1 cellular context compared by ENCODE assay signal in the genomic region with DNA sequence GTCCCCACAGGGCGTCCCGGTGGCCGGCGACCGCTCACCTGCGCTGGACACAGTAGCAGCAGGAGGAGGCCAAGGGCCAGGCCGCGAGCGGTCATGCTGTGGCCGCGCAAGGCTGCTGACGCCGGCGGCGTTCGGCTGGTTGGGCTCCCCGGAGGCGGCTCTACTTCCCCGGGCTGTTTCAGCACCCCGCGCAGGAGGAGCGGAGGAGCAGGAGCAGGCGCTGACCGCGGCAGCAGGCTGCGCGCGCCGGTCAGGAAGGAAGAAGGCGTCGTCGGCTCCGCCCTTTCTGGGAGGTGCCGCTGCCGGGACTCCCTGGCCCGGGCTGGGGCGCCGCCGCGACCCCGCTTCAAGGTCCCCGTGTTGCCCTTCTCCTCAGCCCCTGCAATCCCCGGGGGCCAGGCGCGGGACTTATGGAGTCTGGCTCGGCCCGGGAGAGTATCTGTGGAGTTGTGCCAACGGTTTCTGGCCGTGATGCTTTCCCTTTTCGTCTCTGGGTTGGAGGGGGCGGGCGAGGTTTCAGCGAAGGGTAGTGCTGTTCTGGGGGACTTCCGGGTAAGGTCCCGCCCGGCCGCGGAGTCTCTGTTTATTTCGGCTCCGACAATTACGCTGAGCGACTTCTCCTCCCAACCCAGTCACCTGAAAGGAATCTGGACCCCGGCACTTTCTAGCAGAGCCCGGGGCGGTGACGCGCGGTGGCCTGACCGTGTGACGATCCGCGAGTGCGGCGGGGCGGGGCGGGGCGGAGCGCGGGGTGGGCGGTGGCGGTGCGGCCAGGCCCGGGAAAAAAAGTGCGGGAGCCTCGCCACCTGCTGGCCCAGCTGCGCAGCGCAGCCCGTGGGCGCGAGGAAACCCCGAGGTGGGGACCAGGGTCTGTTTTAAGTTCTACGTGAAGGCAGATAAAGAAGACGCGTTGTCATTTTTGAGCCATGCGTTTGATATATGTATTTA.
A peak's percentile ranks its signal among the peaks of the same experiment; 100 is the strongest.
TF ChIP-seq lines count a peak whose summit lies in the region.

A gene (minus strand): TSS at position 258 of the 948 bp plus-strand sequence. CDS start 163 bp downstream, at position 95.

TF ChIP-seq in HepG2, 621 proteins besides CTCF, POLR2A, EP300 and RAD21 (continued from another document and continues in another):
- no peak; the same call in 1 of the 2 replicates for TF ChIP-seq GATA4 (IDR thresholded peaks at IDR 0.05; ENCODE audit: borderline replicate concordance, low read depth)
- TF ChIP-seq, protein P1, sequence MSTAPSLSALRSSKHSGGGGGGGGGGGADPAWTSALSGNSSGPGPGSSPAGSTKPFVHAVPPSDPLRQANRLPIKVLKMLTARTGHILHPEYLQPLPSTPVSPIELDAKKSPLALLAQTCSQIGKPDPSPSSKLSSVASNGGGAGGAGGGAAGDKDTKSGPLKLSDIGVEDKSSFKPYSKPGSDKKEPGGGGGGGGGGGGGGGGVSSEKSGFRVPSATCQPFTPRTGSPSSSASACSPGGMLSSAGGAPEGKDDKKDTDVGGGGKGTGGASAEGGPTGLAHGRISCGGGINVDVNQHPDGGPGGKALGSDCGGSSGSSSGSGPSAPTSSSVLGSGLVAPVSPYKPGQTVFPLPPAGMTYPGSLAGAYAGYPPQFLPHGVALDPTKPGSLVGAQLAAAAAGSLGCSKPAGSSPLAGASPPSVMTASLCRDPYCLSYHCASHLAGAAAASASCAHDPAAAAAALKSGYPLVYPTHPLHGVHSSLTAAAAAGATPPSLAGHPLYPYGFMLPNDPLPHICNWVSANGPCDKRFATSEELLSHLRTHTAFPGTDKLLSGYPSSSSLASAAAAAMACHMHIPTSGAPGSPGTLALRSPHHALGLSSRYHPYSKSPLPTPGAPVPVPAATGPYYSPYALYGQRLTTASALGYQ (CRISPR knock-in tag; IDR thresholded peaks at IDR 0.05) = 0 out of 2 replicates have a peak, but pooled peaks have one; percentile 6
- TF ChIP-seq BORCS8-MEF2B (CRISPR knock-in tag; IDR thresholded peaks at IDR 0.05) = no peak
- TF ChIP-seq, protein P2, sequence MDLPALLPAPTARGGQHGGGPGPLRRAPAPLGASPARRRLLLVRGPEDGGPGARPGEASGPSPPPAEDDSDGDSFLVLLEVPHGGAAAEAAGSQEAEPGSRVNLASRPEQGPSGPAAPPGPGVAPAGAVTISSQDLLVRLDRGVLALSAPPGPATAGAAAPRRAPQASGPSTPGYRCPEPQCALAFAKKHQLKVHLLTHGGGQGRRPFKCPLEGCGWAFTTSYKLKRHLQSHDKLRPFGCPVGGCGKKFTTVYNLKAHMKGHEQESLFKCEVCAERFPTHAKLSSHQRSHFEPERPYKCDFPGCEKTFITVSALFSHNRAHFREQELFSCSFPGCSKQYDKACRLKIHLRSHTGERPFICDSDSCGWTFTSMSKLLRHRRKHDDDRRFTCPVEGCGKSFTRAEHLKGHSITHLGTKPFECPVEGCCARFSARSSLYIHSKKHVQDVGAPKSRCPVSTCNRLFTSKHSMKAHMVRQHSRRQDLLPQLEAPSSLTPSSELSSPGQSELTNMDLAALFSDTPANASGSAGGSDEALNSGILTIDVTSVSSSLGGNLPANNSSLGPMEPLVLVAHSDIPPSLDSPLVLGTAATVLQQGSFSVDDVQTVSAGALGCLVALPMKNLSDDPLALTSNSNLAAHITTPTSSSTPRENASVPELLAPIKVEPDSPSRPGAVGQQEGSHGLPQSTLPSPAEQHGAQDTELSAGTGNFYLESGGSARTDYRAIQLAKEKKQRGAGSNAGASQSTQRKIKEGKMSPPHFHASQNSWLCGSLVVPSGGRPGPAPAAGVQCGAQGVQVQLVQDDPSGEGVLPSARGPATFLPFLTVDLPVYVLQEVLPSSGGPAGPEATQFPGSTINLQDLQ (CRISPR knock-in tag; IDR thresholded peaks at IDR 0.05) = no peak
- no peak for TF ChIP-seq ZNF143 (CRISPR knock-in tag; IDR thresholded peaks at IDR 0.05)
- peak; percentile 83; the same call in 1 of the 2 replicates for TF ChIP-seq DMAP1 (CRISPR knock-in tag; IDR thresholded peaks at IDR 0.05)
- TF ChIP-seq ZNF431 (CRISPR knock-in tag; IDR thresholded peaks at IDR 0.05; ENCODE audit: borderline replicate concordance, low read depth) = no peak
- TF ChIP-seq KDM2A (CRISPR knock-in tag; IDR thresholded peaks at IDR 0.05; ENCODE audit: borderline replicate concordance, low read depth) = peak; percentile 76; the same call in 1 of the 2 replicates
- peak; percentile 33; the same call in 1 of the 2 replicates for TF ChIP-seq ZNF121 (CRISPR knock-in tag; IDR thresholded peaks at IDR 0.05)
- 0 out of 2 replicates have a peak, but pooled peaks have one; percentile 33 for TF ChIP-seq NCOA2 (CRISPR knock-in tag; IDR thresholded peaks at IDR 0.05)
- no peak for TF ChIP-seq IKZF1 (IDR thresholded peaks at IDR 0.05)
- no peak; the same call in 1 of the 2 replicates for TF ChIP-seq TOPORS (CRISPR knock-in tag; IDR thresholded peaks at IDR 0.05)
- TF ChIP-seq HNRNPK (IDR thresholded peaks at IDR 0.05; ENCODE audit: low read depth, low read length, poor library complexity, severe bottlenecking) = peak; percentile 29
- no peak for TF ChIP-seq GTF2F1 (IDR thresholded peaks at IDR 0.05; ENCODE audit: low read length)
- TF ChIP-seq KLF9 (CRISPR knock-in tag; IDR thresholded peaks at IDR 0.05; ENCODE audit: low read depth) = no peak
- TF ChIP-seq SMAD9 (CRISPR knock-in tag; IDR thresholded peaks at IDR 0.05) = no peak
- TF ChIP-seq, protein P3, sequence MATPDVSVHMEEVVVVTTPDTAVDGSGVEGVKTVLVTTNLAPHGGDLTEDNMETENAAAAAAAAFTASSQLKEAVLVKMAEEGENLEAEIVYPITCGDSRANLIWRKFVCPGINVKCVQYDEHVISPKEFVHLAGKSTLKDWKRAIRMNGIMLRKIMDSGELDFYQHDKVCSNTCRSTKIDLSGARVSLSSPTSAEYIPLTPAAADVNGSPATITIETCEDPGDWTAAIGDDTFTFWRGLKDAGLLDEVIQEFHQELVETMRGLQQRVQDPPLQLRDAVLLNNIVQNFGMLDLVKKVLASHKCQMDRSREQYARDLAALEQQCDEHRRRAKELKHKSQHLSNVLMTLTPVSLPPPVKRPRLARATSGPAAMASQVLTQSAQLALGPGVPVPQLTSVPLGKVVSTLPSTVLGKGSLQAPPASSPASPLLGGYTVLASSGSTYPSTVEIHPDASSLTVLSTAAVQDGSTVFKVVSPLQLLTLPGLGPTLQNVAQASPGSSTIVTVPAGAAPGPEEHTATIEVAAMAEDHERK (CRISPR knock-in tag; IDR thresholded peaks at IDR 0.05; ENCODE audit: low read depth) = no peak
- no peak; the same call in 1 of the 2 replicates for TF ChIP-seq SOX13 (IDR thresholded peaks at IDR 0.05)
- peak in 1 of 2 experiments; percentile 30; a peak in 1 of 4 replicates for TF ChIP-seq SOX13 (CRISPR knock-in tag; conservative IDR thresholded peaks at IDR 0.05 in 1 of 2, IDR thresholded peaks at IDR 0.05 in 1 of 2)
- no peak for TF ChIP-seq ZNF329 (CRISPR knock-in tag; IDR thresholded peaks at IDR 0.05; ENCODE audit: low read depth)
- no peak for TF ChIP-seq SCMH1 (CRISPR knock-in tag; IDR thresholded peaks at IDR 0.05; ENCODE audit: borderline replicate concordance)
- TF ChIP-seq, protein P4, sequence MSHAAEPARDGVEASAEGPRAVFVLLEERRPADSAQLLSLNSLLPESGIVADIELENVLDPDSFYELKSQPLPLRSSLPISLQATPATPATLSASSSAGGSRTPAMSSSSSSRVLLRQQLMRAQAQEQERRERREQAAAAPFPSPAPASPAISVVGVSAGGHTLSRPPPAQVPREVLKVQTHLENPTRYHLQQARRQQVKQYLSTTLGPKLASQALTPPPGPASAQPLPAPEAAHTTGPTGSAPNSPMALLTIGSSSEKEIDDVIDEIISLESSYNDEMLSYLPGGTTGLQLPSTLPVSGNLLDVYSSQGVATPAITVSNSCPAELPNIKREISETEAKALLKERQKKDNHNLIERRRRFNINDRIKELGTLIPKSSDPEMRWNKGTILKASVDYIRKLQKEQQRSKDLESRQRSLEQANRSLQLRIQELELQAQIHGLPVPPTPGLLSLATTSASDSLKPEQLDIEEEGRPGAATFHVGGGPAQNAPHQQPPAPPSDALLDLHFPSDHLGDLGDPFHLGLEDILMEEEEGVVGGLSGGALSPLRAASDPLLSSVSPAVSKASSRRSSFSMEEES (CRISPR knock-in tag; IDR thresholded peaks at IDR 0.05) = 0 out of 2 replicates have a peak, but pooled peaks have one; percentile 35
- peak; percentile 19; the same call in 1 of the 2 replicates for TF ChIP-seq TBX3 (IDR thresholded peaks at IDR 0.05; ENCODE audit: borderline replicate concordance)
- TF ChIP-seq, protein P5, sequence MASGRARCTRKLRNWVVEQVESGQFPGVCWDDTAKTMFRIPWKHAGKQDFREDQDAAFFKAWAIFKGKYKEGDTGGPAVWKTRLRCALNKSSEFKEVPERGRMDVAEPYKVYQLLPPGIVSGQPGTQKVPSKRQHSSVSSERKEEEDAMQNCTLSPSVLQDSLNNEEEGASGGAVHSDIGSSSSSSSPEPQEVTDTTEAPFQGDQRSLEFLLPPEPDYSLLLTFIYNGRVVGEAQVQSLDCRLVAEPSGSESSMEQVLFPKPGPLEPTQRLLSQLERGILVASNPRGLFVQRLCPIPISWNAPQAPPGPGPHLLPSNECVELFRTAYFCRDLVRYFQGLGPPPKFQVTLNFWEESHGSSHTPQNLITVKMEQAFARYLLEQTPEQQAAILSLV (CRISPR knock-in tag; IDR thresholded peaks at IDR 0.05; ENCODE audit: borderline replicate concordance) = no peak
- TF ChIP-seq ZNF781 (CRISPR knock-in tag; IDR thresholded peaks at IDR 0.05; ENCODE audit: borderline replicate concordance, not compliant biosample characterization) = no peak
- peak; percentile 85 for TF ChIP-seq MED1 (CRISPR knock-in tag; IDR thresholded peaks at IDR 0.05)
- TF ChIP-seq NCOA1 (CRISPR knock-in tag; IDR thresholded peaks at IDR 0.05) = no peak
- TF ChIP-seq, protein P6, sequence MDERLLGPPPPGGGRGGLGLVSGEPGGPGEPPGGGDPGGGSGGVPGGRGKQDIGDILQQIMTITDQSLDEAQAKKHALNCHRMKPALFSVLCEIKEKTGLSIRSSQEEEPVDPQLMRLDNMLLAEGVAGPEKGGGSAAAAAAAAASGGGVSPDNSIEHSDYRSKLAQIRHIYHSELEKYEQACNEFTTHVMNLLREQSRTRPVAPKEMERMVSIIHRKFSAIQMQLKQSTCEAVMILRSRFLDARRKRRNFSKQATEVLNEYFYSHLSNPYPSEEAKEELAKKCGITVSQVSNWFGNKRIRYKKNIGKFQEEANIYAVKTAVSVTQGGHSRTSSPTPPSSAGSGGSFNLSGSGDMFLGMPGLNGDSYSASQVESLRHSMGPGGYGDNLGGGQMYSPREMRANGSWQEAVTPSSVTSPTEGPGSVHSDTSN (CRISPR knock-in tag; IDR thresholded peaks at IDR 0.05) = no peak
- TF ChIP-seq ARNT (IDR thresholded peaks at IDR 0.05) = no peak
- TF ChIP-seq PRPF4 (IDR thresholded peaks at IDR 0.05; ENCODE audit: low read depth, low read length, poor library complexity, severe bottlenecking) = no peak
- peak; percentile 72; the same call in 1 of the 2 replicates for TF ChIP-seq TMF1 (CRISPR knock-in tag; IDR thresholded peaks at IDR 0.05; ENCODE audit: low read depth)
- TF ChIP-seq ZNF768 (CRISPR knock-in tag; IDR thresholded peaks at IDR 0.05) = peak; percentile 9; the same call in 1 of the 2 replicates
- TF ChIP-seq ZNF296 (CRISPR knock-in tag; conservative IDR thresholded peaks at IDR 0.05) = no peak
- TF ChIP-seq ZNF496 (CRISPR knock-in tag; IDR thresholded peaks at IDR 0.05; ENCODE audit: insufficient replicate concordance) = no peak
- TF ChIP-seq MEIS1 (CRISPR knock-in tag; IDR thresholded peaks at IDR 0.05; ENCODE audit: borderline replicate concordance) = peak; percentile 73; the same call in 1 of the 2 replicates
- no peak for TF ChIP-seq ZNF207 (IDR thresholded peaks at IDR 0.05; ENCODE audit: borderline replicate concordance)
- peak; percentile 86 for TF ChIP-seq GABPB1 (CRISPR knock-in tag; IDR thresholded peaks at IDR 0.05)
- TF ChIP-seq ZBTB3 (CRISPR knock-in tag; IDR thresholded peaks at IDR 0.05; ENCODE audit: borderline replicate concordance, low read depth) = peak; percentile 42; the same call in 1 of the 2 replicates
- TF ChIP-seq, protein P7, sequence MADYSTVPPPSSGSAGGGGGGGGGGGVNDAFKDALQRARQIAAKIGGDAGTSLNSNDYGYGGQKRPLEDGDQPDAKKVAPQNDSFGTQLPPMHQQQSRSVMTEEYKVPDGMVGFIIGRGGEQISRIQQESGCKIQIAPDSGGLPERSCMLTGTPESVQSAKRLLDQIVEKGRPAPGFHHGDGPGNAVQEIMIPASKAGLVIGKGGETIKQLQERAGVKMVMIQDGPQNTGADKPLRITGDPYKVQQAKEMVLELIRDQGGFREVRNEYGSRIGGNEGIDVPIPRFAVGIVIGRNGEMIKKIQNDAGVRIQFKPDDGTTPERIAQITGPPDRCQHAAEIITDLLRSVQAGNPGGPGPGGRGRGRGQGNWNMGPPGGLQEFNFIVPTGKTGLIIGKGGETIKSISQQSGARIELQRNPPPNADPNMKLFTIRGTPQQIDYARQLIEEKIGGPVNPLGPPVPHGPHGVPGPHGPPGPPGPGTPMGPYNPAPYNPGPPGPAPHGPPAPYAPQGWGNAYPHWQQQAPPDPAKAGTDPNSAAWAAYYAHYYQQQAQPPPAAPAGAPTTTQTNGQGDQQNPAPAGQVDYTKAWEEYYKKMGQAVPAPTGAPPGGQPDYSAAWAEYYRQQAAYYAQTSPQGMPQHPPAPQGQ (CRISPR knock-in tag; IDR thresholded peaks at IDR 0.05; ENCODE audit: borderline replicate concordance) = no peak; the same call in 1 of the 2 replicates
- TF ChIP-seq, protein P8, sequence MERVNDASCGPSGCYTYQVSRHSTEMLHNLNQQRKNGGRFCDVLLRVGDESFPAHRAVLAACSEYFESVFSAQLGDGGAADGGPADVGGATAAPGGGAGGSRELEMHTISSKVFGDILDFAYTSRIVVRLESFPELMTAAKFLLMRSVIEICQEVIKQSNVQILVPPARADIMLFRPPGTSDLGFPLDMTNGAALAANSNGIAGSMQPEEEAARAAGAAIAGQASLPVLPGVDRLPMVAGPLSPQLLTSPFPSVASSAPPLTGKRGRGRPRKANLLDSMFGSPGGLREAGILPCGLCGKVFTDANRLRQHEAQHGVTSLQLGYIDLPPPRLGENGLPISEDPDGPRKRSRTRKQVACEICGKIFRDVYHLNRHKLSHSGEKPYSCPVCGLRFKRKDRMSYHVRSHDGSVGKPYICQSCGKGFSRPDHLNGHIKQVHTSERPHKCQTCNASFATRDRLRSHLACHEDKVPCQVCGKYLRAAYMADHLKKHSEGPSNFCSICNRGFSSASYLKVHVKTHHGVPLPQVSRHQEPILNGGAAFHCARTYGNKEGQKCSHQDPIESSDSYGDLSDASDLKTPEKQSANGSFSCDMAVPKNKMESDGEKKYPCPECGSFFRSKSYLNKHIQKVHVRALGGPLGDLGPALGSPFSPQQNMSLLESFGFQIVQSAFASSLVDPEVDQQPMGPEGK (CRISPR knock-in tag; IDR thresholded peaks at IDR 0.05) = peak; percentile 74
- no peak; the same call in 1 of the 2 replicates for TF ChIP-seq ZNF234 (CRISPR knock-in tag; conservative IDR thresholded peaks at IDR 0.05)
- TF ChIP-seq ZMYM2 (CRISPR knock-in tag; IDR thresholded peaks at IDR 0.05) = no peak
- no peak; the same call in 1 of the 2 replicates for TF ChIP-seq GATAD2A (CRISPR knock-in tag; IDR thresholded peaks at IDR 0.05)
- no peak for TF ChIP-seq MTF1 (CRISPR knock-in tag; IDR thresholded peaks at IDR 0.05)
- TF ChIP-seq ZFP36 (IDR thresholded peaks at IDR 0.05; ENCODE audit: borderline replicate concordance, low read depth, low read length, partially characterized antibody) = no peak
- TF ChIP-seq NFIC (IDR thresholded peaks at IDR 0.05; ENCODE audit: low read length) = no peak
- TF ChIP-seq NCOA5 (CRISPR knock-in tag; IDR thresholded peaks at IDR 0.05) = no peak
- no peak for TF ChIP-seq ZNF550 (CRISPR knock-in tag; IDR thresholded peaks at IDR 0.05; ENCODE audit: borderline replicate concordance)
- no peak; the same call in 1 of the 2 replicates for TF ChIP-seq TBP (CRISPR knock-in tag; IDR thresholded peaks at IDR 0.05)
- peak; percentile 62; the same call in 1 of the 2 replicates for TF ChIP-seq FOXJ3 (CRISPR knock-in tag; IDR thresholded peaks at IDR 0.05; ENCODE audit: borderline replicate concordance)
- peak; percentile 77; the same call in 1 of the 2 replicates for TF ChIP-seq FOSL1 (CRISPR knock-in tag; IDR thresholded peaks at IDR 0.05; ENCODE audit: borderline replicate concordance)
